ENCODE assay signal across 11 cellular contexts in genomic region chr19:1072371-1073015, GRCh38. TPM values are rescaled to one million over a fixed set of nuclear protein-coding genes. Genes with fewer than 3 reads are reported as not detected.
DNase-seq lines count a peak whose midpoint lies in the region; ATAC-seq, FAIRE-seq and TF ChIP-seq lines count a peak whose summit lies in the region.
"Had no signal": no experiment of that assay in that cellular context is flagged by ENCODE, and none has a peak within 500 bp of the region (broad histone marks: within the 10 kb centered on the region; RNA-seq: fewer than 3 reads in every experiment).

No MANE protein-coding gene starts in this region.

- H3K4me3 ChIP-seq in A549 = no peak overlapping the region
- no peak overlapping the region for H3K4me3 ChIP-seq in Karpas-422 (ENCODE audit: low read length)
- H3K4me3 ChIP-seq in lower lobe of right lung = no peak overlapping the region

- H3K27me3 ChIP-seq in Karpas-422 (ENCODE audit: low read length) (no peaks in the 10 kb centered on the region), lower lobe of right lung (ENCODE audit: low read depth) (peaks cover 8% of the 10 kb centered on the region)

- TF ChIP-seq RAD21 in A549 (conservative IDR thresholded peaks at IDR 0.05 in 1 of 2, IDR thresholded peaks at IDR 0.05 in 1 of 2) = no peak

- peaks cover 5% of the 10 kb centered on the region; the same call in 1 of the 2 replicates for H4K20me1 ChIP-seq in Karpas-422 (ENCODE audit: insufficient read depth, low read depth, low read length)

- no peak for TF ChIP-seq EP300 in A549 (IDR thresholded peaks at IDR 0.05)

- ATAC-seq in A549 (no peak), lower lobe of right lung (no peak)
- no peak for ATAC-seq in activated T-cell treated with anti-CD3 and anti-CD28 coated beads, Interleukin-2, amount 50 U/mL, for 4 hours

- 85% methylated on average over 11 of the region's 11 CpGs for WGBS in A549 (ENCODE audit: missing lambda C conversion rate)

- peaks cover 12% of the 10 kb centered on the region; the same call in 1 of the 2 replicates for H3K79me2 ChIP-seq in Karpas-422 (ENCODE audit: low read length)

- no peak for DNase-seq in A549 (ENCODE audit: low read depth in 1 of 2, low spot score in 1 of 2)
- no peak for DNase-seq in activated T-cell treated with anti-CD3 and anti-CD28 coated beads, Interleukin-2, amount 50 U/mL, for 4 hours
- no peak for DNase-seq in Karpas-422
- no peak for DNase-seq in lower lobe of right lung
- DNase-seq: AML-193, cerebellar nuclear complex, GOT3, IMR-90, kidney glomerular epithelial cell, NCI-H1930 had no signal

- no peak for FAIRE-seq in A549 (lab: Jason Lieb, UNC)

- H3K9me2 ChIP-seq in Karpas-422 (replicated peaks; ENCODE audit: insufficient read depth, low read length) = no peaks in the 10 kb centered on the region

- H3K4me3 Mint-ChIP-seq in activated T-cell treated with anti-CD3 and anti-CD28 coated beads, Interleukin-2, amount 50 U/mL, for 4 hours = peak overlapping the region; percentile 62

- POLR2A ChIA-PET in A549 (lab: Yijun Ruan, JAX) = interaction anchor here (0.5 kb wide), 1 partner anchor 24 kb away, joined by 3 read pairs; no protein-coding TSS in a partner anchor

- no peaks in the 10 kb centered on the region for H3K9me3 Mint-ChIP-seq in activated T-cell treated with anti-CD3 and anti-CD28 coated beads, Interleukin-2, amount 50 U/mL, for 4 hours

- H3K9ac ChIP-seq in Karpas-422 (ENCODE audit: low read length) = no peak overlapping the region

- H3K27me3 Mint-ChIP-seq in activated T-cell treated with anti-CD3 and anti-CD28 coated beads, Interleukin-2, amount 50 U/mL, for 4 hours (ENCODE audit: low read depth) = no peaks in the 10 kb centered on the region

- TF ChIP-seq CTCF in A549 (IDR thresholded peaks at IDR 0.05) = no peak
- TF ChIP-seq CTCF in lower lobe of right lung (IDR thresholded peaks at IDR 0.05) = no peak

- H3K36me3 Mint-ChIP-seq in activated T-cell treated with anti-CD3 and anti-CD28 coated beads, Interleukin-2, amount 50 U/mL, for 4 hours (ENCODE audit: insufficient read depth) = peaks cover 29% of the 10 kb centered on the region

- intact Hi-C loops in lower lobe of right lung (cut with DNase I) = no loop called here

- CTCF ChIA-PET in A549 (lab: Yijun Ruan, JAX) = interaction anchor here (0.8 to 2.7 kb wide), 4 partner anchors 8 to 167 kb away, joined by 3 to 13 read pairs (median 4); no protein-coding TSS in a partner anchor

- no peaks in the 10 kb centered on the region for H3K9me3 ChIP-seq in A549
- H3K9me3 ChIP-seq in Karpas-422 (ENCODE audit: low read length) = no peaks in the 10 kb centered on the region
- H3K9me3 ChIP-seq in lower lobe of right lung = no peaks in the 10 kb centered on the region
- H3K9me3 ChIP-seq: thoracic aorta had no signal

- H3K4me2 ChIP-seq in A549 (no peak overlapping the region), Karpas-422 (ENCODE audit: low read depth, low read length, poor library complexity, severe bottlenecking) (no peak overlapping the region)

- H3K4me1 Mint-ChIP-seq in activated T-cell treated with anti-CD3 and anti-CD28 coated beads, Interleukin-2, amount 50 U/mL, for 4 hours (ENCODE audit: low read depth) = peaks cover 56% of the 10 kb centered on the region

- H3K27ac ChIP-seq in A549 (no peak overlapping the region), Karpas-422 (ENCODE audit: low read length) (no peak overlapping the region), lower lobe of right lung (no peak overlapping the region)
- H3K27ac ChIP-seq: thoracic aorta had no signal

- H3K36me3 ChIP-seq in Karpas-422 (ENCODE audit: insufficient read depth, low read length) (peaks cover 6% of the 10 kb centered on the region; the same call in 1 of the 2 replicates), lower lobe of right lung (peaks cover 23% of the 10 kb centered on the region)
- H3K36me3 ChIP-seq: thoracic aorta had no signal

- H2AFZ ChIP-seq in Karpas-422 (ENCODE audit: low read length) = no peak overlapping the region

- TF ChIP-seq POLR2A in A549 (IDR thresholded peaks at IDR 0.05; ENCODE audit: low read length) = no peak

- H3K4me1 ChIP-seq in A549 = peaks cover 15% of the 10 kb centered on the region
- peaks cover 54% of the 10 kb centered on the region for H3K4me1 ChIP-seq in Karpas-422 (ENCODE audit: low read length)
- H3K4me1 ChIP-seq in lower lobe of right lung = peaks cover 70% of the 10 kb centered on the region

TF ChIP-seq in A549, 52 proteins besides CTCF, POLR2A, EP300 and RAD21 (continues in another document):
- TF ChIP-seq HMGXB4 (CRISPR knock-in tag; IDR thresholded peaks at IDR 0.05; ENCODE audit: borderline replicate concordance) (no peak), MYC (IDR thresholded peaks at IDR 0.05; ENCODE audit: borderline replicate concordance, low read length) (no peak), ZNF302 (CRISPR knock-in tag; IDR thresholded peaks at IDR 0.05) (no peak), ESRRA (IDR thresholded peaks at IDR 0.05; ENCODE audit: borderline replicate concordance, low read length) (no peak), HDAC2 (IDR thresholded peaks at IDR 0.05) (peak; percentile 57; the same call in 1 of the 2 replicates)

RNA-seq across cellular contexts. Expression of gene ARHGAP45, which starts 5.5 kb away (rescaled TPM):
- polyA plus RNA-seq in A549 (2011; rRNA removed) (0.48 and 1.2 TPM in 2 replicates), A549 (2017; fragmentation: RNase III; extraction: RNeasy Plus Mini Kit Qiagen cat#74134 plus additional on column Dnase treatment) (1.5 to 1.9 TPM (median 1.8 TPM) in 3 replicates)
- polyA plus RNA-seq in A549 (2012; cell fraction: cytosol; rRNA removed) = 2.1 and 2.6 TPM in 2 replicates
- polyA plus RNA-seq in A549 (2012; cell fraction: nucleus; rRNA removed) = 7.8 and 8.6 TPM in 2 replicates
- polyA minus RNA-seq in A549 (2011; rRNA and poly(A)+ RNA removed) = 0.58 and 0.88 TPM in 2 replicates
- total RNA-seq in activated T-cell treated with anti-CD3 and anti-CD28 coated beads, Interleukin-2, amount 50 U/mL, for 4 hours = 100 to 1,000 TPM; 128 to 133 (median 133) TPM
- 31.5 and 114 TPM in 2 replicates for total RNA-seq in Karpas-422 (2014; rRNA removed; shearing (Covaris generic); ENCODE audit: low replicate concordance)
- total RNA-seq in lower lobe of right lung = 83.5 TPM

RNA-seq across cellular contexts. Expression of gene POLR2E, which starts 22.7 kb away (rescaled TPM):
- 81.0 and 99.6 TPM in 2 replicates for polyA plus RNA-seq in A549 (2011; rRNA removed)
- polyA plus RNA-seq in A549 (2012; cell fraction: cytosol; rRNA removed) = 346 and 402 TPM in 2 replicates
- polyA plus RNA-seq in A549 (2012; cell fraction: nucleus; rRNA removed) = 288 and 337 TPM in 2 replicates
- polyA plus RNA-seq in A549 (2017; fragmentation: RNase III; extraction: RNeasy Plus Mini Kit Qiagen cat#74134 plus additional on column Dnase treatment) = 170 to 181 TPM (median 172 TPM) in 3 replicates
- polyA minus RNA-seq in A549 (2011; rRNA and poly(A)+ RNA removed) = 102 and 159 TPM in 2 replicates
- total RNA-seq in activated T-cell treated with anti-CD3 and anti-CD28 coated beads, Interleukin-2, amount 50 U/mL, for 4 hours = 100 to 1,000 TPM; 303 to 380 (median 323) TPM
- total RNA-seq in Karpas-422 (2014; rRNA removed; shearing (Covaris generic); ENCODE audit: low replicate concordance) = 117 and 222 TPM in 2 replicates
- 158 TPM for total RNA-seq in lower lobe of right lung

RNA-seq across cellular contexts. Expression of gene GPX4, which starts 31.3 kb away (rescaled TPM):
- polyA plus RNA-seq in A549 (2011; rRNA removed) (223 and 248 TPM in 2 replicates), A549 (2017; fragmentation: RNase III; extraction: RNeasy Plus Mini Kit Qiagen cat#74134 plus additional on column Dnase treatment) (370 to 402 TPM (median 394 TPM) in 3 replicates)
- 768 and 819 TPM in 2 replicates for polyA plus RNA-seq in A549 (2012; cell fraction: cytosol; rRNA removed)
- polyA plus RNA-seq in A549 (2012; cell fraction: nucleus; rRNA removed) = 378 and 395 TPM in 2 replicates
- polyA minus RNA-seq in A549 (2011; rRNA and poly(A)+ RNA removed) = 180 and 195 TPM in 2 replicates
- 100 to 1,000 TPM; 148 to 165 (median 162) TPM for total RNA-seq in activated T-cell treated with anti-CD3 and anti-CD28 coated beads, Interleukin-2, amount 50 U/mL, for 4 hours
- total RNA-seq in Karpas-422 (2014; rRNA removed; shearing (Covaris generic); ENCODE audit: low replicate concordance) = 286 and 423 TPM in 2 replicates
- 378 TPM for total RNA-seq in lower lobe of right lung

RNA-seq across cellular contexts. Expression of gene ABCA7, which starts 32.6 kb away (rescaled TPM):
- polyA plus RNA-seq in A549 (2011; rRNA removed) (5.0 and 6.6 TPM in 2 replicates), A549 (2017; fragmentation: RNase III; extraction: RNeasy Plus Mini Kit Qiagen cat#74134 plus additional on column Dnase treatment) (8.8 to 13.5 TPM (median 12.6 TPM) in 3 replicates)
- 7.9 and 9.1 TPM in 2 replicates for polyA plus RNA-seq in A549 (2012; cell fraction: cytosol; rRNA removed)
- 53.4 and 59.9 TPM in 2 replicates for polyA plus RNA-seq in A549 (2012; cell fraction: nucleus; rRNA removed)
- polyA minus RNA-seq in A549 (2011; rRNA and poly(A)+ RNA removed) = 9.6 and 10.5 TPM in 2 replicates
- 1 to 10 TPM; 7.1 to 8.7 (median 8.6) TPM for total RNA-seq in activated T-cell treated with anti-CD3 and anti-CD28 coated beads, Interleukin-2, amount 50 U/mL, for 4 hours
- total RNA-seq in Karpas-422 (2014; rRNA removed; shearing (Covaris generic); ENCODE audit: low replicate concordance) = 23.8 and 31.7 TPM in 2 replicates
- 53.3 TPM for total RNA-seq in lower lobe of right lung

RNA-seq across cellular contexts. Expression of gene CNN2, which starts 46.1 kb away (rescaled TPM):
- 31.7 and 32.2 TPM in 2 replicates for polyA plus RNA-seq in A549 (2011; rRNA removed)
- 102 and 104 TPM in 2 replicates for polyA plus RNA-seq in A549 (2012; cell fraction: cytosol; rRNA removed)
- polyA plus RNA-seq in A549 (2012; cell fraction: nucleus; rRNA removed) = 111 TPM in 2 replicates
- polyA plus RNA-seq in A549 (2017; fragmentation: RNase III; extraction: RNeasy Plus Mini Kit Qiagen cat#74134 plus additional on column Dnase treatment) = 99.3 to 115 TPM (median 101 TPM) in 3 replicates
- 94.3 and 125 TPM in 2 replicates for polyA minus RNA-seq in A549 (2011; rRNA and poly(A)+ RNA removed)
- total RNA-seq in activated T-cell treated with anti-CD3 and anti-CD28 coated beads, Interleukin-2, amount 50 U/mL, for 4 hours = 10 to 100 TPM; 52.3 to 69.3 (median 57.8) TPM
- total RNA-seq in Karpas-422 (2014; rRNA removed; shearing (Covaris generic); ENCODE audit: low replicate concordance) = 88.6 and 97.9 TPM in 2 replicates
- 158 TPM for total RNA-seq in lower lobe of right lung
